30 cellular contexts compared by ENCODE assay signal in the genomic region with DNA sequence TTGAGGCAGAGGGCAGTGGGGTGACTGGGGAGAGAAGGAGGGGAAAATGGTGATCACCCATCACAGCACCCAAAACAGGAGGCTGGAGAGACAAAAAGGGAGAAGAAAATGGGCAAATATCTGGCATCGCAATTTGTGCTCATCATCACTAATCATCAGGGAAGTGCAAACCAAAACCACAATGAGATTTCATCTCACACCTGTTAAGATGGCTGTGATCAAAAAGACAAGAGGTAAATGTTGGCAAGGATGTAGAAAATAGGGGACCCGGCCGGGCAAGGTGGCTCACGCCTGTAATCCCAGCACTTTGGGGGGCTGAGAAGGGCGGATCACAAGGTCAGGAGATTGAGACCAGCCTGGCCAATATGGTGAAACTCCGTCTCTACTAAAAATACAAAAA.
"Had no signal": no experiment of that assay in that cellular context is flagged by ENCODE, and none has a peak within 500 bp of the region (broad histone marks: within the 10 kb centered on the region; RNA-seq: fewer than 3 reads in every experiment).

No MANE protein-coding gene starts in this region.

- H3K36me3 ChIP-seq: adrenal gland, breast epithelium, WERI-Rb-1 had no signal

- ATAC-seq: activated CD8-positive, alpha-beta T cell treated with anti-CD3 and anti-CD28 coated beads, Interleukin-2, amount 10 ng/mL, durations not matched to agents 7 days and 5 days; activated naive CD4-positive, alpha-beta T cell treated with anti-CD3 and anti-CD28 coated beads, Interleukin-2, amount 50 U/mL, for 72 hours; body of pancreas; Panc1; SK-N-SH treated with all-trans-retinoic acid at 6 μM for 48 hours had no signal

- H3K9me3 ChIP-seq: adrenal gland, body of pancreas, breast epithelium had no signal

- H3K27me3 ChIP-seq: adrenal gland, body of pancreas, breast epithelium had no signal

- H3K27ac Mint-ChIP-seq: activated CD8-positive, alpha-beta T cell treated with anti-CD3 and anti-CD28 coated beads, Interleukin-2, amount 10 ng/mL, durations not matched to agents 7 days and 5 days; activated naive CD4-positive, alpha-beta T cell treated with anti-CD3 and anti-CD28 coated beads for 36 hours; activated T-cell treated with anti-CD3 and anti-CD28 coated beads, Interleukin-2, amount 50 U/mL, for 24 hours; activated T-helper 2 cell treated with anti-CD3 and anti-CD28 coated beads, Interferon-gamma antibody, Interleukin-2, Interleukin-4, amounts not matched to agents 10 μg/mL and 5 μg/mL and 100 μg/mL, durations not matched to agents 14 hours and 24 hours and 36 hours; T-cell had no signal

- FAIRE-seq: astrocyte had no signal

- H3K4me3 Mint-ChIP-seq: activated CD8-positive, alpha-beta T cell treated with anti-CD3 and anti-CD28 coated beads, Interleukin-2, amount 10 ng/mL, durations not matched to agents 7 days and 5 days; activated naive CD4-positive, alpha-beta T cell treated with anti-CD3 and anti-CD28 coated beads for 36 hours; activated T-cell treated with anti-CD3 and anti-CD28 coated beads, Interleukin-2, amount 50 U/mL, for 24 hours had no signal

- DNase-seq: activated CD4-positive, alpha-beta T cell treated with anti-CD3 and anti-CD28 coated beads for 1 hour; activated CD4-positive, alpha-beta T cell treated with anti-CD3 and anti-CD28 coated beads for 48 hours; activated CD4-positive, CD25-positive, alpha-beta regulatory T cell; activated CD8-positive, alpha-beta T cell treated with anti-CD3 and anti-CD28 coated beads, Interleukin-2, amount 10 ng/mL, durations not matched to agents 7 days and 5 days; activated gamma-delta T cell treated with Interleukin-2 at 50 U/mL for 16 hours; activated naive CD4-positive, alpha-beta T cell treated with anti-CD3 and anti-CD28 coated beads for 36 hours; activated T-cell treated with anti-CD3 and anti-CD28 coated beads, Interleukin-2, amount 50 U/mL, for 24 hours; adrenal gland; body of pancreas; caudate nucleus; cerebellar nuclear complex; KG1; MM.1S; MV-4-11; NCI-H1092; NCI-H1436 treated with DMSO at 0.1 percent for 48 hours; NCI-H1694 treated with DMSO at 0.1 percent for 48 hours; NCI-H2029; NCI-H345; NCI-H524 treated with DMSO at 0.1 percent for 48 hours; SIG-M5; T-cell; T1000; WERI-Rb-1 had no signal

- H3K4me3 ChIP-seq: adrenal gland, body of pancreas, breast epithelium had no signal

- H3K4me1 ChIP-seq: adrenal gland, breast epithelium had no signal

- H3K27me3 Mint-ChIP-seq: activated T-cell treated with anti-CD3 and anti-CD28 coated beads, Interleukin-2, amount 50 U/mL, for 24 hours; T-cell had no signal

- H3K27ac ChIP-seq: adrenal gland, body of pancreas, breast epithelium, WERI-Rb-1 had no signal

- H3K9me3 Mint-ChIP-seq: activated naive CD4-positive, alpha-beta T cell treated with anti-CD3 and anti-CD28 coated beads for 36 hours; activated naive CD4-positive, alpha-beta T cell treated with anti-CD3 and anti-CD28 coated beads, Interleukin-2, amount 50 U/mL, for 72 hours; activated T-cell treated with anti-CD3 and anti-CD28 coated beads, Interleukin-2, amount 50 U/mL, for 24 hours; activated T-helper 2 cell treated with anti-CD3 and anti-CD28 coated beads, Interferon-gamma antibody, Interleukin-2, Interleukin-4, amounts not matched to agents 10 μg/mL and 5 μg/mL and 100 μg/mL, durations not matched to agents 14 hours and 24 hours and 36 hours; T-cell had no signal

- H3K36me3 Mint-ChIP-seq: activated naive CD4-positive, alpha-beta T cell treated with anti-CD3 and anti-CD28 coated beads, Interleukin-2, amount 50 U/mL, for 72 hours; T-cell had no signal
